Comparison of ENCODE assay signal across 12 cellular contexts in the genomic region with DNA sequence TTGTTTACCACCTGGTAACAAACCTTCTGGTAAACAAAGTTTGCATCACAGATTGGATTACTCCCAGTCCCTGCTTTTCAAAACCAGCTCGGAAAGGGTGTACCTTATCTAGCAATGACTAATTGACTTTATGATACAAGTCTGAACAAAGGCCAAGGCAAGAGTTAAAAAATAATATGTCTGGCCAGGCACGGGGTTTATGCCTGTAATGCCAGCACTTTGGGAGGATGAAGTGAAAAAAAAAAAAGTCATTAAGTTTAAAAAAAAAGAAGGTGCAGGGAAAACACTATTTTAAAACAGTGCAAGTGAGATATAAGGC.
"Had no signal": no experiment of that assay in that cellular context is flagged by ENCODE, and none has a peak within 500 bp of the region (broad histone marks: within the 10 kb centered on the region; RNA-seq: fewer than 3 reads in every experiment).

No MANE protein-coding gene starts in this region.

- H3K4me3 ChIP-seq: cardiac muscle cell, right lobe of liver, testis had no signal

- H3K27me3 ChIP-seq: cardiac muscle cell, right lobe of liver, testis had no signal

- ATAC-seq: natural killer cell, right lobe of liver had no signal

- H3K27ac ChIP-seq: cardiac muscle cell, right lobe of liver, testis had no signal

- H3K9me3 ChIP-seq: right lobe of liver, testis had no signal

- DNase-seq: activated CD4-positive, alpha-beta memory T cell treated with anti-CD3 and anti-CD28 coated beads, Interleukin-2, amount 10 ng/mL, durations not matched to agents 7 days and 5 days; activated CD8-positive, alpha-beta memory T cell treated with anti-CD3 and anti-CD28 coated beads, Interleukin-2, amount 50 U/mL, for 4 hours; activated naive CD8-positive, alpha-beta T cell treated with anti-CD3 and anti-CD28 coated beads, Interleukin-2, amount 10 ng/mL, durations not matched to agents 7 days and 5 days; aorta; hypothalamus; natural killer cell; nucleus accumbens; right lobe of liver; stimulated activated CD4-positive, alpha-beta T cell treated with anti-CD3 and anti-CD28 coated beads, Interleukin-12 subunit alpha, Interleukin-12 subunit beta, amount 100 ng/mL, for 4 hours; SW 1271; testis had no signal

- H3K36me3 ChIP-seq: cardiac muscle cell, right lobe of liver had no signal
